ENCODE assay signal across 9 cellular contexts in the genomic region with DNA sequence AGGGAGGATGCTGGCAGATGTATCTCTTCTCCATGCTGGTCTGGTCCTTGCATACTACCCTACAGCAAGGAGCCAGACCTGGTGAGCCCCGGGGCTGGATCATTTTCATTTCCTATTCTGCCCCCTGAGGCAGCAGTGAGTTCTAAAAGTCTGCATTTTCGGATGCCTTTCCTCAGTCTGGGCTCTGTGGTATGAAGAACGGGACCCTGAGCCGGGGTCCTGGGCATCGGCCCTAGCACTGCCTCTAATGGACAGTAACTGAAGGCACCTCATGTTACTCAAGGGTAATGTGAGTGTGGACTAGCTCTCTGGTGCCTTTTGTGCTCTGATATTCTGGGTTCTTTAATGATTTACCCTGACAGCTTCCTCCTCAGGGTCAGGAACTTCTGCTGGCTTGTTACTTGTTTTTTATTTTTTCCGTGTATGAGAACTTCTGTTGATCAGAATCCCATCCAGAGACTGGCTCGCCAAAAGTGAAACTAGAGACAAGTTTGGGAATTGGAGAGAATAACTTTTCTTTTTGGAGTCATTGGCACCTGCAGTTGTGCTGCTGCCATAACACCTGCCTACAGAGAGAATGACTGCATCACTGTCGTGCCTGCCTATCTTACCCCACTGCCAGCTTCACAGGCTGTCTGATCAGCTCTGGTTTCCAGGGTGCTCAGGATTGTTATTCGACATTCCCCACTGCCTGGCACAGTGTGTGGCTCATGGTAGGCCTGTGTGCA.
A peak's percentile ranks its signal among the peaks of the same experiment; 100 is the strongest.
DNase-seq lines count a peak whose midpoint lies in the region; ATAC-seq and TF ChIP-seq lines count a peak whose summit lies in the region.
"Had no signal": no experiment of that assay in that cellular context is flagged by ENCODE, and none has a peak within 500 bp of the region (broad histone marks: within the 10 kb centered on the region; RNA-seq: fewer than 3 reads in every experiment).

No MANE protein-coding gene starts in this region.

- H3K4me1 Mint-ChIP-seq in dendritic cell treated with granulocyte-macrophage colony-stimulating factor and Interleukin-4, amounts not matched to agents 40 ng/mL and 50 ng/mL, for 4 days (ENCODE audit: low read depth): peaks cover 82% of the 10 kb centered on the region

- no peak for TF ChIP-seq EP300 in ovary (IDR thresholded peaks at IDR 0.05)

- H3K9me3 ChIP-seq in ovary: no peaks in the 10 kb centered on the region

- POLR2A ChIA-PET in HEK293T (lab: Yijun Ruan, JAX): no interaction called here

- peak overlapping the region; percentile 21 for H3K27ac Mint-ChIP-seq in dendritic cell treated with granulocyte-macrophage colony-stimulating factor and Interleukin-4, amounts not matched to agents 40 ng/mL and 50 ng/mL, for 4 days

- H3K36me3 ChIP-seq in ovary: no peaks in the 10 kb centered on the region

- H3K36me3 Mint-ChIP-seq in dendritic cell treated with granulocyte-macrophage colony-stimulating factor and Interleukin-4, amounts not matched to agents 40 ng/mL and 50 ng/mL, for 4 days (ENCODE audit: low read depth): peaks cover 55% of the 10 kb centered on the region

- no peaks in the 10 kb centered on the region for H3K9me3 Mint-ChIP-seq in dendritic cell treated with granulocyte-macrophage colony-stimulating factor and Interleukin-4, amounts not matched to agents 40 ng/mL and 50 ng/mL, for 4 days

- CTCF ChIA-PET in HEK293T (lab: Yijun Ruan, JAX): interaction anchor here (0.6 to 1.3 kb wide), 2 partner anchors 31 to 40 kb away, joined by 4 read pairs; no protein-coding TSS in a partner anchor

- H3K4me3 ChIP-seq in GM12875 (ENCODE audit: low read depth, low read length): no peak overlapping the region
- no peak overlapping the region for H3K4me3 ChIP-seq in ovary

- H3K4me3 Mint-ChIP-seq in dendritic cell treated with granulocyte-macrophage colony-stimulating factor and Interleukin-4, amounts not matched to agents 40 ng/mL and 50 ng/mL, for 4 days: peak overlapping the region; percentile 17

- peaks cover 21% of the 10 kb centered on the region for H3K4me1 ChIP-seq in ovary (ENCODE audit: insufficient read depth)
- H3K4me1 ChIP-seq in foreskin keratinocyte: no peaks in the 10 kb centered on the region

- DNase-seq in ovary (no peak), foreskin keratinocyte (no peak), NCI-H82 (lab: John Stamatoyannopoulos, UW) (no peak), HEK293T (ENCODE audit: extremely low spot score) (no peak)
- DNase-seq: caudate nucleus had no signal

- H3K27me3 Mint-ChIP-seq in dendritic cell treated with granulocyte-macrophage colony-stimulating factor and Interleukin-4, amounts not matched to agents 40 ng/mL and 50 ng/mL, for 4 days: no peaks in the 10 kb centered on the region

- WGBS in ovary, 3 donors: 22 to 36% (median 29%) methylated on average over 9 of the region's 9 CpGs

- ATAC-seq in HG03064 (IDR thresholded peaks at IDR 0.05; ENCODE audit: low read depth, unreplicated experiment) (peak; percentile 34), foreskin keratinocyte (no peak), GM18858 (IDR thresholded peaks at IDR 0.05; ENCODE audit: unreplicated experiment) (no peak)

- intact Hi-C loops in dendritic cell treated with granulocyte-macrophage colony-stimulating factor and Interleukin-4, amounts not matched to agents 40 ng/mL and 50 ng/mL, for 4 days (cut with micrococcal nuclease): no loop called here
- intact Hi-C loops in ovary (cut with DNase I): loop anchor here in 1 of 4 donors (10.0 kb wide), 1 partner anchor 49 kb away; no protein-coding TSS in a partner anchor

- TF ChIP-seq CTCF in GM12875 (IDR thresholded peaks at IDR 0.05; ENCODE audit: borderline replicate concordance, insufficient read depth, low read depth, low read length) (peak; percentile 25; the same call in 1 of the 2 replicates), ovary (IDR thresholded peaks at IDR 0.05) (no peak), foreskin keratinocyte (conservative IDR thresholded peaks at IDR 0.05) (no peak)

- H3K27ac ChIP-seq in ovary (peak overlapping the region; percentile 20 to 61), foreskin keratinocyte (no peak overlapping the region)

- H3K27me3 ChIP-seq in ovary (no peaks in the 10 kb centered on the region), foreskin keratinocyte (no peaks in the 10 kb centered on the region)

- no peak for TF ChIP-seq POLR2A in ovary (IDR thresholded peaks at IDR 0.05)

TF ChIP-seq in HEK293T, 16 proteins besides CTCF, POLR2A, EP300 and RAD21:
- TF ChIP-seq ARNT (IDR thresholded peaks at IDR 0.05): no peak
- TF ChIP-seq FOXM1 (IDR thresholded peaks at IDR 0.05; ENCODE audit: borderline replicate concordance): no peak
- TF ChIP-seq L3MBTL2 (conservative IDR thresholded peaks at IDR 0.05): no peak
- TF ChIP-seq NFRKB (IDR thresholded peaks at IDR 0.05): no peak
- TF ChIP-seq LEF1 (IDR thresholded peaks at IDR 0.05; ENCODE audit: borderline replicate concordance): no peak
- no peak for TF ChIP-seq HDGF (IDR thresholded peaks at IDR 0.05; ENCODE audit: borderline replicate concordance)
- TF ChIP-seq ELF4 (IDR thresholded peaks at IDR 0.05): no peak
